In the genomic region with DNA sequence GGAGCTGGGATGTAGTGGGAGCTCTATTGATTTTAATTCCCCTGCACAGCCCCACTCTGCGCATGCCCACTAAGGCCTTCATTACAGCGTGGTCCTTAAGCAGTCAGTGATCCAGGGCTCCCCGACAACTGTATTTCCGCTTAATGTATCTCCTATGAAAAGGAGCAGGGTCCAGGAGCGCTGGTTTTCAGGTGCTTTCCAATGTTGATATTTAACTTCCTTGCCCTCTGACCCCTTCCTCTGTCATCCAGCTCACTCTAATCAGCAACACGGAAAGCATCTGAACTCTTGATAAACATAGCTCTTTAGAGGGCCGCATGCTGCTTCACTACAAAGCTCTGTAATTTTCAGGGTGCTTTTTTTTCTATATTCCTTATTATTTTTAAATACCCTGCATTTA, we compare ENCODE assay signal across 18 cellular contexts.
DNase-seq lines count a peak whose midpoint lies in the region; ATAC-seq lines count a peak whose summit lies in the region.
"Had no signal": no experiment of that assay in that cellular context is flagged by ENCODE, and none has a peak within 500 bp of the region (broad histone marks: within the 10 kb centered on the region; RNA-seq: fewer than 3 reads in every experiment).

No MANE protein-coding gene starts in this region.

- H3K79me1 ChIP-seq in neuronal stem cell (ENCODE audit: low read depth, low read length), result no peaks in the 10 kb centered on the region

- H3K4me3 ChIP-seq in neuronal stem cell (ENCODE audit: low read length in 2 of 2), result no peak overlapping the region
- H3K4me3 ChIP-seq: BLaER1 had no signal

- no peak overlapping the region for H3K4ac ChIP-seq in neuronal stem cell (ENCODE audit: low read length)

- no peak overlapping the region for H3K9ac ChIP-seq in neuronal stem cell (ENCODE audit: low read depth, low read length, poor library complexity)
- H3K9ac ChIP-seq: BLaER1 had no signal

- no peak overlapping the region for H4K8ac ChIP-seq in neuronal stem cell (ENCODE audit: low read depth, low read length)

- peaks cover 0 to 1% of the 10 kb centered on the region in 2 donors for H3K36me3 ChIP-seq in neuronal stem cell (replicated peaks in 1 of 2; ENCODE audit: control insufficient read depth in 2 of 2, insufficient read depth in 2 of 2, low read length in 2 of 2)
- H3K36me3 ChIP-seq: BLaER1 had no signal

- no CpG with 5 or more reads among the region's 7 CpGs for WGBS in neuronal stem cell (ENCODE audit: extremely low coverage in 2 of 2, insufficient read length in 2 of 2, insufficient replicate concordance in 1 of 2), 2 donors

- no peak overlapping the region for H3K18ac ChIP-seq in neuronal stem cell (ENCODE audit: low read length)

- no peaks in the 10 kb centered on the region for H3K27me3 ChIP-seq in neuronal stem cell (ENCODE audit: control insufficient read depth in 3 of 3, insufficient read depth in 3 of 3, low read depth in 1 of 3, low read length in 3 of 3)
- H3K27me3 ChIP-seq: BLaER1 had no signal

- no peak overlapping the region for H3K14ac ChIP-seq in neuronal stem cell (ENCODE audit: low read length)

- no peak for ATAC-seq in HG03097 (IDR thresholded peaks at IDR 0.05; ENCODE audit: low FRiP score, unreplicated experiment)
- ATAC-seq: Right ventricle myocardium inferior had no signal

- H2AK5ac ChIP-seq in neuronal stem cell (ENCODE audit: low read depth, low read length), result no peak overlapping the region

- no peak overlapping the region for H2BK12ac ChIP-seq in neuronal stem cell (ENCODE audit: low read length)

- no peak overlapping the region for H4K91ac ChIP-seq in neuronal stem cell (ENCODE audit: low read depth, low read length, poor library complexity)

- peak; percentile 87 for DNase-seq in COR-L47 (lab: John Stamatoyannopoulos, UW)
- peak; percentile 49 to 61 for DNase-seq in NCI-H187 (lab: John Stamatoyannopoulos, UW)
- peak; percentile 94 for DNase-seq in NCI-H748 treated with DMSO at 0.1 percent for 48 hours (lab: John Stamatoyannopoulos, UW)
- no peak for DNase-seq in neuronal stem cell (ENCODE audit: low spot score)
- no peak for DNase-seq in GM19240 (ENCODE audit: insufficient read length, low spot score)
- DNase-seq in GM03348 (ENCODE audit: low spot score), result no peak
- DNase-seq: Calu3; CD4-positive, alpha-beta memory T cell; EL; KG1; MV-4-11; NCI-H446; NCI-H526 treated with DMSO at 0.1 percent for 48 hours; NK-92 treated with Interleukin-12 subunit alpha and Interleukin-12 subunit beta, amount 100 ng/mL, for 24 hours; SW 1271 had no signal

- H2BK5ac ChIP-seq in neuronal stem cell (ENCODE audit: low read length), result no peak overlapping the region

- no peak overlapping the region for H2BK120ac ChIP-seq in neuronal stem cell (ENCODE audit: low read depth, low read length)

- no peak overlapping the region for H3K23ac ChIP-seq in neuronal stem cell (ENCODE audit: low read depth, low read length, poor library complexity)

- H3K9me3 ChIP-seq in neuronal stem cell (replicated peaks in 1 of 2; ENCODE audit: control insufficient read depth in 2 of 2, insufficient read depth in 1 of 2, low read depth in 1 of 2, low read length in 2 of 2), result no peaks in the 10 kb centered on the region
- H3K9me3 ChIP-seq: BLaER1 had no signal

- H2BK15ac ChIP-seq in neuronal stem cell (ENCODE audit: low read length), result no peak overlapping the region

- H3K4me2 ChIP-seq in neuronal stem cell (ENCODE audit: insufficient read depth, low read length, poor library complexity, severe bottlenecking), result no peak overlapping the region
- H3K4me2 ChIP-seq: BLaER1 had no signal

- H3K4me1 ChIP-seq in neuronal stem cell (ENCODE audit: control insufficient read depth in 2 of 2, insufficient read depth in 1 of 2, low read depth in 1 of 2, low read length in 2 of 2), result peaks cover 18 to 21% of the 10 kb centered on the region in 2 donors
- H3K4me1 ChIP-seq: BLaER1 had no signal

- H3K27ac ChIP-seq in neuronal stem cell (replicated peaks; ENCODE audit: low read length), result no peak overlapping the region
- H3K27ac ChIP-seq: BLaER1 had no signal

- peak overlapping the region; percentile 2 for H2AFZ ChIP-seq in neuronal stem cell (ENCODE audit: low read length)

Comparison
In these comparisons a context has a peak if more than half of its experiments do, and no peak if none do; other contexts are left out.
1. DNase-seq: peak in COR-L47 (single experiment), NCI-H187 (2 of 2) and NCI-H748 treated with DMSO at 0.1 percent for 48 hours (single experiment); none in neuronal stem cell (single experiment), GM19240 (single experiment) and GM03348 (single experiment).